In the genomic region with DNA sequence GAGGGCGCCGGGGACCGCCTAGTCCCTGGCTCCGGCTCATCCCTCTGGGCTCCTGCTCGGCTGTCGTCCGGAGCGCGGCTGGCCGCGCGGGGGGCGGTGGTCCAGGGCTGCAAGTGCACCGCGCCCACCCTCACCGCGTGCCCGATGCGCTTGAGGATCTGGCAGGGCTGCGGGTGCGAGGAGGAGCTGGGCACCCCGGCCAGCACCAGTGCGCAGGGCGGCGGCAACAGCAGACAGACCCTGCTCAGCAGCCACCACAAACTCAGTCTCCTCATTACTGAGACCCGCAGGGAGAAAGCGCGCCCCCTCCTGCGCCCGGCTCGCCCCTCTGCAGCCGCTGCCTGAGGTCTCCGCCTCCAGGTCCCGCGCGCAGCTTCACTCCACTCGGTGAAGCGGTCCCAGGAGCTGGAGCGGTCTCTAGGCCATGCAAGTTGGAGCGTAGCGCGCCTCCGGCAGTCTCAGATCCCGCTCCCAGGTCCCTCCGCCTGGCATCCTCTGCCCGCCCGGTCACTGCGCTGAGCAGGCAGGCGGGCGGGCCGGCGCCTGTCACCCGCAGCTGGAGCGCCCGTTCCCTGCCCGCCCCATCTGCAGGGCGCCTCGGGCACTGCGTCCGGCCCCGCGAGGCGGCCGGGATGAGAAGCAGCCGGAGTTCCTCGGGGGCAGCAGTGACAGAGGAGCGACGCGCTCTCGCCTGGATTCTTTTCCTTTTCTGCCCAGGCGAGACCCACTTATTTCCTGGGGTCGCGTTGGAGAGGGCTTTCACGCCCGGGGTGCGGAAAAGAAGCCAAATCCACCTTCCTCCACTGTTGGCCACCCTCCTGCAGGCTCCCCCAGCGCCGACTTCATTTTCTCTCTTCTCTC, we compare ENCODE assay signal across 8 cellular contexts. TPM values are rescaled to one million over a fixed set of nuclear protein-coding genes. Genes with fewer than 3 reads are reported as not detected.
DNase-seq lines count a peak whose midpoint lies in the region; ATAC-seq lines count a peak whose summit lies in the region.

No MANE protein-coding gene starts in this region.

- DNase-seq in ELR (ENCODE audit: low read depth) (peak; percentile 12), NCI-H345 treated with DMSO at 0.1 percent for 48 hours (lab: John Stamatoyannopoulos, UW; ENCODE audit: unreplicated experiment) (peak; percentile 36), Right ventricle myocardium superior (peak; percentile 37), posterior cingulate gyrus (peak in 8 of 10 donors; percentile 9 to 86 (median 26)), cerebellum (ENCODE audit: low spot score) (no peak)

- peak; percentile 79 for ATAC-seq in Right ventricle myocardium superior (ENCODE audit: poor library complexity)
- no peak for ATAC-seq in GM18858 (IDR thresholded peaks at IDR 0.05; ENCODE audit: unreplicated experiment)
- no peak for ATAC-seq in GM21825 (IDR thresholded peaks at IDR 0.05; ENCODE audit: unreplicated experiment)
- ATAC-seq in HG03565 (IDR thresholded peaks at IDR 0.05; ENCODE audit: unreplicated experiment), result no peak

- intact Hi-C loops in Right ventricle myocardium superior (cut with DNase I), result no loop called here
- intact Hi-C loops in posterior cingulate gyrus (cut with DNase I), result loop anchor here (10.0 kb wide), 1 partner anchor 133 kb away; no protein-coding TSS in a partner anchor

RNA-seq across cellular contexts. Expression of a gene that starts 0.5 kb away (rescaled TPM):
- 0.81 TPM for total RNA-seq in Right ventricle myocardium superior
- 5.8 TPM for total RNA-seq in cerebellum
